8 cellular contexts compared by ENCODE assay signal in the genomic region with DNA sequence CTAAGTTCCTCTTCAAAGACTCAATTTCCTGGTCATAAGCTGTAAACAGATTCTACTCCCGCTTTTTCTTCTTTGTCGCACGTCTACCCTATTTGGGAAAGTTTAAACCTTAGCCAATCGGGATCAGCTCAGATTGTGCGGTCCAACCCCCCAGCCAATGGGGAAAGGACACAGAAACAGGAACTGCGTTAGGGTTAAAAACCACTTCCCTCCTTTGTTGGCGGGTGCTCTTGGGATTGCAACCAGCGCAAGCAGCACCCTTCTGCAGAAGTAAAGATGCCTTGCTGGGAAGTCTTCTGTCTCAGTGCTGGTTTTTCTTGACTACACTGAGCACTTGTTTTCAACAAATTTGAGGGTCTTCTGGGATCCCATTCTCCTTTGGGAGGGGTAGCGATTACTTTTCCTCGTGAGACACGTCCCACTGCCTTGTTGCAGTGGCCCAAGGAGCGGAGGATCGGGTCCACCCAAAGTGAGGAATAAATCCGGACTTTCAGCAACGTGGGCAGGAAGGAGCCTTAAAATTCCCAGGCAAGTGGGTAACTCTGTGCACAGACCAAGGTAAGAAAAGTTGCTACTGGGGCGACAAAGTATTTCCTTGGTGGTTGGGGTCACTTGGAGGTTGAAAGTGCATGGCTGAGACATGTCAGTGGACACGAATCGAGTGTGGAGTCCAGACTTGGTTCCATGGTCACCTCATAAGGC. TPM values are rescaled to one million over a fixed set of nuclear protein-coding genes. Genes with fewer than 3 reads are reported as not detected.
DNase-seq lines count a peak whose midpoint lies in the region; ATAC-seq and TF ChIP-seq lines count a peak whose summit lies in the region.

No MANE protein-coding gene starts in this region.

- no peaks in the 10 kb centered on the region for H3K9me3 Mint-ChIP-seq in MCF 10A (ENCODE audit: unreplicated experiment)

- H3K9ac ChIP-seq in mucosa of rectum (ENCODE audit: low read depth in 1 of 2, low read length in 2 of 2): peak overlapping the region; percentile 79 to 87

- POLR2A ChIA-PET in MCF 10A (lab: Yijun Ruan, JAX): interaction anchor here (1.3 to 1.8 kb wide), 4 partner anchors 20 to 55 kb away, joined by 4 to 12 read pairs (median 6); a partner anchor contains a TSS

- no peak for DNase-seq in heart right ventricle
- no peak for DNase-seq in left cardiac atrium
- DNase-seq in MCF 10A (ENCODE audit: unreplicated experiment): no peak
- DNase-seq in D341Med (ENCODE audit: low spot score): no peak
- DNase-seq in NCI-H345 treated with DMSO at 0.1 percent for 48 hours (lab: John Stamatoyannopoulos, UW; ENCODE audit: unreplicated experiment): no peak
- no peak for DNase-seq in NCI-H1105 (lab: John Stamatoyannopoulos, UW)

- peak overlapping the region in 8 of 10 donors; percentile 62 to 93 (median 80) for H3K4me3 ChIP-seq in heart right ventricle
- H3K4me3 ChIP-seq in mucosa of rectum (ENCODE audit: low read length in 2 of 2): peak overlapping the region in 1 of 2 donors; percentile 70

- H3K27ac ChIP-seq in heart right ventricle: peak overlapping the region in 9 of 10 donors; percentile 85 to 97 (median 94)
- H3K27ac ChIP-seq in mucosa of rectum (ENCODE audit: low read depth in 2 of 2, low read length in 2 of 2): peak overlapping the region; percentile 88 to 93

- BruUV-seq in MCF 10A (replicated peaks; lab: Mats Ljungman, UMichigan): no TSS peak

- peaks cover 25% of the 10 kb centered on the region for H3K4me1 Mint-ChIP-seq in MCF 10A (ENCODE audit: insufficient read depth, unreplicated experiment)

- TF ChIP-seq CTCF in heart right ventricle (IDR thresholded peaks at IDR 0.05) (no peak), MCF 10A (IDR thresholded peaks at IDR 0.05; ENCODE audit: unreplicated experiment) (no peak)

- peak overlapping the region; percentile 66 for H3K4me3 Mint-ChIP-seq in MCF 10A (ENCODE audit: unreplicated experiment)

- CTCF ChIA-PET in MCF 10A (lab: Yijun Ruan, JAX): no interaction called here

- peaks cover 12% of the 10 kb centered on the region for H3K36me3 Mint-ChIP-seq in MCF 10A (ENCODE audit: insufficient read depth, unreplicated experiment)

- H3K4me1 ChIP-seq in heart right ventricle (peaks cover 7 to 42% (median 36%) of the 10 kb centered on the region in 9 donors), mucosa of rectum (ENCODE audit: control insufficient read depth in 2 of 2, insufficient read depth in 2 of 2, low read length in 2 of 2) (peaks cover 23 to 25% of the 10 kb centered on the region in 2 donors)

- peak overlapping the region; percentile 91 for H3K27ac Mint-ChIP-seq in MCF 10A (ENCODE audit: low read depth, unreplicated experiment)

- WGBS in heart right ventricle, 2 donors: 95% methylated on average over 18 of the region's 18 CpGs

- intact Hi-C loops in heart right ventricle (cut with DNase I) (loop anchor here in 6 of 10 donors (2.0 to 10.0 kb wide), 6 partner anchors 26 to 310 kb away; a partner anchor contains a TSS), left cardiac atrium (cut with DNase I) (loop anchor here in 1 of 2 donors (10.0 kb wide), 3 partner anchors 52 to 558 kb away; a partner anchor contains a TSS), MCF 10A (cut with micrococcal nuclease) (loop anchor here (10.0 kb wide), 1 partner anchor 308 kb away; a partner anchor contains a TSS)

- no peaks in the 10 kb centered on the region for H3K27me3 ChIP-seq in heart right ventricle
- no peaks in the 10 kb centered on the region for H3K27me3 ChIP-seq in mucosa of rectum (ENCODE audit: control insufficient read depth in 2 of 2, insufficient read depth in 2 of 2, low read length in 2 of 2)

- H3K36me3 ChIP-seq in heart right ventricle (peaks cover 0 to 23% (median 13%) of the 10 kb centered on the region in 9 donors), mucosa of rectum (ENCODE audit: control insufficient read depth in 2 of 2, insufficient read depth in 2 of 2, low read length in 2 of 2) (peaks cover 11 to 14% of the 10 kb centered on the region in 2 donors)

- no peaks in the 10 kb centered on the region for H3K27me3 Mint-ChIP-seq in MCF 10A (ENCODE audit: insufficient read depth, unreplicated experiment)

- ATAC-seq in heart right ventricle (no peak), left cardiac atrium (no peak), HG02763 (IDR thresholded peaks at IDR 0.05; ENCODE audit: unreplicated experiment) (no peak)

- H3K9me3 ChIP-seq in heart right ventricle (peaks cover 0 to 40% (median 9%) of the 10 kb centered on the region in 11 donors), mucosa of rectum (ENCODE audit: control insufficient read depth in 2 of 2, low read length in 2 of 2) (peaks cover 0 to 7% of the 10 kb centered on the region in 2 donors)

RNA-seq across cellular contexts. Expression of a gene that starts 1.0 kb away (rescaled TPM):
- total RNA-seq in heart right ventricle: 100 to 1,000 TPM in 1 of 10 donors, 10 to 100 TPM in 9; 31.5 to 117 (median 42.6) TPM
- polyA plus RNA-seq in heart right ventricle: 100 to 1,000 TPM in 1 of 2 donors, 10 to 100 TPM in 1; 75.5 to 203 TPM
- 10 to 100 TPM; 39.5 to 54.1 TPM for total RNA-seq in left cardiac atrium
- 8.8 and 9.2 TPM in 2 replicates for total RNA-seq in MCF 10A (2022)

RNA-seq across cellular contexts. Expression of a gene that starts 5.3 kb away (rescaled TPM):
- total RNA-seq in heart right ventricle (1 to 10 TPM in 1 of 10 donors, under 1 TPM in 9; 0.28 to 1.4 (median 0.57) TPM), left cardiac atrium (under 1 TPM; 0.55 to 0.80 TPM), MCF 10A (2022) (0.16 and 0.47 TPM in 2 replicates)
- polyA plus RNA-seq in heart right ventricle: 1 to 10 TPM in 1 of 2 donors, under 1 TPM in 1; 0.28 to 1.7 TPM

RNA-seq across cellular contexts. Expression of a gene that starts 16.3 kb away (rescaled TPM):
- total RNA-seq in heart right ventricle (1 to 10 TPM in 9 of 10 donors, under 1 TPM in 1; 0.85 to 3.6 (median 1.5) TPM), left cardiac atrium (1 to 10 TPM; 2.6 to 3.4 TPM), MCF 10A (2022) (0.49 and 1.5 TPM in 2 replicates)
- 1 to 10 TPM; 1.2 to 6.4 TPM for polyA plus RNA-seq in heart right ventricle

RNA-seq across cellular contexts. Expression of a gene that starts 21.2 kb away (rescaled TPM):
- total RNA-seq in heart right ventricle (10 to 100 TPM; 35.2 to 50.0 (median 42.4) TPM), left cardiac atrium (10 to 100 TPM; 34.2 to 41.1 TPM), MCF 10A (2022) (93.2 and 99.7 TPM in 2 replicates)
- 10 to 100 TPM; 34.5 to 82.1 TPM for polyA plus RNA-seq in heart right ventricle

RNA-seq across cellular contexts. Expression of a gene that starts 26.0 kb away (rescaled TPM):
- total RNA-seq in heart right ventricle (10 to 100 TPM; 40.9 to 65.2 (median 51.8) TPM), left cardiac atrium (10 to 100 TPM; 56.9 to 59.6 TPM), MCF 10A (2022) (11.7 and 15.0 TPM in 2 replicates)
- 10 to 100 TPM; 39.9 to 56.3 TPM for polyA plus RNA-seq in heart right ventricle
